19 cellular contexts compared by ENCODE assay signal in genomic region chr15:38308797-38309196, GRCh38. TPM values are rescaled to one million over a fixed set of nuclear protein-coding genes. Genes with fewer than 3 reads are reported as not detected.
A peak's percentile ranks its signal among the peaks of the same experiment; 100 is the strongest.
DNase-seq lines count a peak whose midpoint lies in the region; ATAC-seq lines count a peak whose summit lies in the region.
"Had no signal": no experiment of that assay in that cellular context is flagged by ENCODE, and none has a peak within 500 bp of the region (broad histone marks: within the 10 kb centered on the region; RNA-seq: fewer than 3 reads in every experiment).

No MANE protein-coding gene starts in this region.

- DNase-seq in stimulated activated CD4-positive, alpha-beta T cell treated with anti-CD3 and anti-CD28 coated beads, Interleukin-15, amount 100 ng/mL, for 24 hours = peak; percentile 13
- DNase-seq in stimulated activated CD4-positive, alpha-beta T cell treated with anti-CD3 and anti-CD28 coated beads, Interleukin-1b, Interleukin-23, amount 100 ng/mL, for 48 hours = no peak
- no peak for DNase-seq in stimulated activated naive CD8-positive, alpha-beta T cell treated with anti-CD3 and anti-CD28 coated beads, Interleukin-15, Interleukin-2, amounts not matched to agents 100 U/mL and 50 U/mL, for 24 hours
- DNase-seq in SK-N-DZ (ENCODE audit: low spot score) (no peak), NCI-H82 (lab: John Stamatoyannopoulos, UW) (no peak), NOMO-1 treated with dmso at 0.1 percent for 144 hours (lab: John Stamatoyannopoulos, UW; ENCODE audit: unreplicated experiment) (no peak)
- DNase-seq: activated CD8-positive, alpha-beta memory T cell treated with anti-CD3 and anti-CD28 coated beads, Interleukin-2, amount 50 U/mL, for 4 hours; COR-L47; foreskin fibroblast; kidney; mammary epithelial cell; NCI-H2081; NCI-H526; OCI-M1 had no signal

- peak overlapping the region; percentile 41 for H3K27ac ChIP-seq in KOPT-K1 (ENCODE audit: low read depth, low read length, poor library complexity, severe bottlenecking)
- H3K27ac ChIP-seq: SJSA1 had no signal

- no peaks in the 10 kb centered on the region; the same call in 1 of the 2 replicates for H3K36me3 ChIP-seq in KOPT-K1 (ENCODE audit: insufficient read depth, low read length)

- H3K9me3 ChIP-seq in KOPT-K1 (ENCODE audit: insufficient read depth, low read length, poor library complexity, severe bottlenecking) = no peaks in the 10 kb centered on the region
- H3K9me3 ChIP-seq: SJSA1 had no signal

- peak; percentile 47 for ATAC-seq in GM21786 (IDR thresholded peaks at IDR 0.05; ENCODE audit: unreplicated experiment)
- ATAC-seq in stimulated activated naive CD8-positive, alpha-beta T cell treated with anti-CD3 and anti-CD28 coated beads, Interleukin-15, Interleukin-2, amounts not matched to agents 100 U/mL and 50 U/mL, for 24 hours = peak; percentile 79
- ATAC-seq: sciatic nerve, WTC11 had no signal

RNA-seq across cellular contexts. Expression of gene SPRED1, which starts 56.2 kb away (rescaled TPM):
- 3.2 and 3.8 TPM in 2 replicates for polyA plus RNA-seq in SK-N-DZ (2014; cell fraction: cytosol; rRNA removed)
- polyA plus RNA-seq in SK-N-DZ (2014; cell fraction: nucleus; rRNA removed) = 2.3 and 2.8 TPM in 2 replicates
